1 cellular context compared by ENCODE assay signal in the genomic region with DNA sequence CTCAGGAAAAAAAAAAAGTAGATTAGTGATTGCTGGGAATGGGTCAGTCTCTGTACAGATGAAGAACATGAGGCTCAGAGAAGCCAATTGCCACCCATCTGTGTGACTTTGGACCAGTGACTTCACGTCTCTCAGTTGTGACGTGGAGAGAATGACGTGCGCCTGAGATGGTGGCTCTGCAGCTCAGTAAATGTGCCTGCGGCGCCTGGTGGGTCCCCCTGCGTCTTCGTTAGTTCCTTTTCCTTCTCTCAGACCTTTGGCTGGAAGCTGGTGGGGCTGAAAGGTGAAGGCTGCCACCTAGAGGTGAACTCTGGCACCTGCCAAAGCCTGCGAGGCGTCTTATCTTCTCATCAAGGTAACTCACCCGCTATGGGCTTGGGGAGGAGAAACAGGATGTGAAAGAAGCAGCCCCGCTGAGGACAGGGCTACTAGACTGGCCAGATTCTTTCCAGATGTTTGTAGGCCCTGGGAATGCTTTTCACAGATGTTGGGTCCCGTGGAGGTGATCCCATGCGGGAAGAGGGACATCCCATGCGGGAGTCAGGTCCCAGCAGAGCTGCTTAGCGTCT.
TF ChIP-seq lines count a peak whose summit lies in the region.

No MANE protein-coding gene starts in this region.

TF ChIP-seq in HEK293, 187 proteins besides CTCF, POLR2A, EP300 and RAD21 (continued from another document and continues in another):
- peak; percentile 97 for TF ChIP-seq ZNF660 (tag by site-specific recombination; IDR thresholded peaks at IDR 0.05)
- TF ChIP-seq GFI1B (tag by site-specific recombination; IDR thresholded peaks at IDR 0.05), result no peak
- TF ChIP-seq ZNF292 (tag by site-specific recombination; IDR thresholded peaks at IDR 0.05; ENCODE audit: borderline replicate concordance, low read depth), result no peak
- TF ChIP-seq, protein P1, sequence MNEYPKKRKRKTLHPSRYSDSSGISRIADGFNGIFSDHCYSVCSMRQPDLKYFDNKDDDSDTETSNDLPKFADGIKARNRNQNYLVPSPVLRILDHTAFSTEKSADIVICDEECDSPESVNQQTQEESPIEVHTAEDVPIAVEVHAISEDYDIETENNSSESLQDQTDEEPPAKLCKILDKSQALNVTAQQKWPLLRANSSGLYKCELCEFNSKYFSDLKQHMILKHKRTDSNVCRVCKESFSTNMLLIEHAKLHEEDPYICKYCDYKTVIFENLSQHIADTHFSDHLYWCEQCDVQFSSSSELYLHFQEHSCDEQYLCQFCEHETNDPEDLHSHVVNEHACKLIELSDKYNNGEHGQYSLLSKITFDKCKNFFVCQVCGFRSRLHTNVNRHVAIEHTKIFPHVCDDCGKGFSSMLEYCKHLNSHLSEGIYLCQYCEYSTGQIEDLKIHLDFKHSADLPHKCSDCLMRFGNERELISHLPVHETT (tag by site-specific recombination; IDR thresholded peaks at IDR 0.05), result no peak
- TF ChIP-seq, protein P2, sequence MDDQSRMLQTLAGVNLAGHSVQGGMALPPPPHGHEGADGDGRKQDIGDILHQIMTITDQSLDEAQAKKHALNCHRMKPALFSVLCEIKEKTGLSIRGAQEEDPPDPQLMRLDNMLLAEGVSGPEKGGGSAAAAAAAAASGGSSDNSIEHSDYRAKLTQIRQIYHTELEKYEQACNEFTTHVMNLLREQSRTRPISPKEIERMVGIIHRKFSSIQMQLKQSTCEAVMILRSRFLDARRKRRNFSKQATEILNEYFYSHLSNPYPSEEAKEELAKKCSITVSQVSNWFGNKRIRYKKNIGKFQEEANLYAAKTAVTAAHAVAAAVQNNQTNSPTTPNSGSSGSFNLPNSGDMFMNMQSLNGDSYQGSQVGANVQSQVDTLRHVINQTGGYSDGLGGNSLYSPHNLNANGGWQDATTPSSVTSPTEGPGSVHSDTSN (CRISPR knock-in tag; IDR thresholded peaks at IDR 0.05), result no peak
- no peak for TF ChIP-seq ZNF830 (tag by site-specific recombination; IDR thresholded peaks at IDR 0.05; ENCODE audit: low read depth)
- no peak for TF ChIP-seq KLF7 (tag by site-specific recombination; IDR thresholded peaks at IDR 0.05; ENCODE audit: borderline replicate concordance)
- TF ChIP-seq, protein P3, sequence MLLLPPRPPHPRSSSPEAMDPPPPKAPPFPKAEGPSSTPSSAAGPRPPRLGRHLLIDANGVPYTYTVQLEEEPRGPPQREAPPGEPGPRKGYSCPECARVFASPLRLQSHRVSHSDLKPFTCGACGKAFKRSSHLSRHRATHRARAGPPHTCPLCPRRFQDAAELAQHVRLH (tag by site-specific recombination; IDR thresholded peaks at IDR 0.05), result no peak
- no peak for TF ChIP-seq ZNF521 (tag by site-specific recombination; IDR thresholded peaks at IDR 0.05)
- no peak for TF ChIP-seq ZNF548 (tag by site-specific recombination; IDR thresholded peaks at IDR 0.05)
- no peak for TF ChIP-seq ZNF623 (tag by site-specific recombination; IDR thresholded peaks at IDR 0.05)
- TF ChIP-seq, protein P4, sequence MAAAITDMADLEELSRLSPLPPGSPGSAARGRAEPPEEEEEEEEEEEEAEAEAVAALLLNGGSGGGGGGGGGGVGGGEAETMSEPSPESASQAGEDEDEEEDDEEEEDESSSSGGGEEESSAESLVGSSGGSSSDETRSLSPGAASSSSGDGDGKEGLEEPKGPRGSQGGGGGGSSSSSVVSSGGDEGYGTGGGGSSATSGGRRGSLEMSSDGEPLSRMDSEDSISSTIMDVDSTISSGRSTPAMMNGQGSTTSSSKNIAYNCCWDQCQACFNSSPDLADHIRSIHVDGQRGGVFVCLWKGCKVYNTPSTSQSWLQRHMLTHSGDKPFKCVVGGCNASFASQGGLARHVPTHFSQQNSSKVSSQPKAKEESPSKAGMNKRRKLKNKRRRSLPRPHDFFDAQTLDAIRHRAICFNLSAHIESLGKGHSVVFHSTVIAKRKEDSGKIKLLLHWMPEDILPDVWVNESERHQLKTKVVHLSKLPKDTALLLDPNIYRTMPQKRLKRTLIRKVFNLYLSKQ (tag by site-specific recombination; IDR thresholded peaks at IDR 0.05; ENCODE audit: borderline replicate concordance), result no peak
- TF ChIP-seq ZNF140 (tag by site-specific recombination; IDR thresholded peaks at IDR 0.05), result no peak
- peak; percentile 98 for TF ChIP-seq ZBTB21 (tag by site-specific recombination; IDR thresholded peaks at IDR 0.05)
- TF ChIP-seq BCL11B (tag by site-specific recombination; IDR thresholded peaks at IDR 0.05; ENCODE audit: low read depth), result no peak
- TF ChIP-seq, protein P5, sequence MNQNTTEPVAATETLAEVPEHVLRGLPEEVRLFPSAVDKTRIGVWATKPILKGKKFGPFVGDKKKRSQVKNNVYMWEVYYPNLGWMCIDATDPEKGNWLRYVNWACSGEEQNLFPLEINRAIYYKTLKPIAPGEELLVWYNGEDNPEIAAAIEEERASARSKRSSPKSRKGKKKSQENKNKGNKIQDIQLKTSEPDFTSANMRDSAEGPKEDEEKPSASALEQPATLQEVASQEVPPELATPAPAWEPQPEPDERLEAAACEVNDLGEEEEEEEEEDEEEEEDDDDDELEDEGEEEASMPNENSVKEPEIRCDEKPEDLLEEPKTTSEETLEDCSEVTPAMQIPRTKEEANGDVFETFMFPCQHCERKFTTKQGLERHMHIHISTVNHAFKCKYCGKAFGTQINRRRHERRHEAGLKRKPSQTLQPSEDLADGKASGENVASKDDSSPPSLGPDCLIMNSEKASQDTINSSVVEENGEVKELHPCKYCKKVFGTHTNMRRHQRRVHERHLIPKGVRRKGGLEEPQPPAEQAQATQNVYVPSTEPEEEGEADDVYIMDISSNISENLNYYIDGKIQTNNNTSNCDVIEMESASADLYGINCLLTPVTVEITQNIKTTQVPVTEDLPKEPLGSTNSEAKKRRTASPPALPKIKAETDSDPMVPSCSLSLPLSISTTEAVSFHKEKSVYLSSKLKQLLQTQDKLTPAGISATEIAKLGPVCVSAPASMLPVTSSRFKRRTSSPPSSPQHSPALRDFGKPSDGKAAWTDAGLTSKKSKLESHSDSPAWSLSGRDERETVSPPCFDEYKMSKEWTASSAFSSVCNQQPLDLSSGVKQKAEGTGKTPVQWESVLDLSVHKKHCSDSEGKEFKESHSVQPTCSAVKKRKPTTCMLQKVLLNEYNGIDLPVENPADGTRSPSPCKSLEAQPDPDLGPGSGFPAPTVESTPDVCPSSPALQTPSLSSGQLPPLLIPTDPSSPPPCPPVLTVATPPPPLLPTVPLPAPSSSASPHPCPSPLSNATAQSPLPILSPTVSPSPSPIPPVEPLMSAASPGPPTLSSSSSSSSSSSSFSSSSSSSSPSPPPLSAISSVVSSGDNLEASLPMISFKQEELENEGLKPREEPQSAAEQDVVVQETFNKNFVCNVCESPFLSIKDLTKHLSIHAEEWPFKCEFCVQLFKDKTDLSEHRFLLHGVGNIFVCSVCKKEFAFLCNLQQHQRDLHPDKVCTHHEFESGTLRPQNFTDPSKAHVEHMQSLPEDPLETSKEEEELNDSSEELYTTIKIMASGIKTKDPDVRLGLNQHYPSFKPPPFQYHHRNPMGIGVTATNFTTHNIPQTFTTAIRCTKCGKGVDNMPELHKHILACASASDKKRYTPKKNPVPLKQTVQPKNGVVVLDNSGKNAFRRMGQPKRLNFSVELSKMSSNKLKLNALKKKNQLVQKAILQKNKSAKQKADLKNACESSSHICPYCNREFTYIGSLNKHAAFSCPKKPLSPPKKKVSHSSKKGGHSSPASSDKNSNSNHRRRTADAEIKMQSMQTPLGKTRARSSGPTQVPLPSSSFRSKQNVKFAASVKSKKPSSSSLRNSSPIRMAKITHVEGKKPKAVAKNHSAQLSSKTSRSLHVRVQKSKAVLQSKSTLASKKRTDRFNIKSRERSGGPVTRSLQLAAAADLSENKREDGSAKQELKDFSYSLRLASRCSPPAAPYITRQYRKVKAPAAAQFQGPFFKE (tag by site-specific recombination; IDR thresholded peaks at IDR 0.05; ENCODE audit: borderline replicate concordance), result no peak
- TF ChIP-seq, protein P6, sequence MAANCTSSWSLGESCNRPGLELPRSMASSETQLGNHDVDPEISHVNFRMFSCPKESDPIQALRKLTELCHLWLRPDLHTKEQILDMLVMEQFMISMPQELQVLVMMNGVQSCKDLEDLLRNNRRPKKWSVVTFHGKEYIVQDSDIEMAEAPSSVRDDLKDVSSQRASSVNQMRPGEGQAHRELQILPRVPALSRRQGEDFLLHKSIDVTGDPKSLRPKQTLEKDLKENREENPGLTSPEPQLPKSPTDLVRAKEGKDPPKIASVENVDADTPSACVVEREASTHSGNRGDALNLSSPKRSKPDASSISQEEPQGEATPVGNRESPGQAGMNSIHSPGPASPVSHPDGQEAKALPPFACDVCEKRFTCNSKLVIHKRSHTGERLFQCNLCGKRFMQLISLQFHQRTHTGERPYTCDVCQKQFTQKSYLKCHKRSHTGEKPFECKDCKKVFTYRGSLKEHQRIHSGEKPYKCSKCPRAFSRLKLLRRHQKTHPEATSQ (tag by site-specific recombination; IDR thresholded peaks at IDR 0.05), result no peak
- TF ChIP-seq, protein P7, sequence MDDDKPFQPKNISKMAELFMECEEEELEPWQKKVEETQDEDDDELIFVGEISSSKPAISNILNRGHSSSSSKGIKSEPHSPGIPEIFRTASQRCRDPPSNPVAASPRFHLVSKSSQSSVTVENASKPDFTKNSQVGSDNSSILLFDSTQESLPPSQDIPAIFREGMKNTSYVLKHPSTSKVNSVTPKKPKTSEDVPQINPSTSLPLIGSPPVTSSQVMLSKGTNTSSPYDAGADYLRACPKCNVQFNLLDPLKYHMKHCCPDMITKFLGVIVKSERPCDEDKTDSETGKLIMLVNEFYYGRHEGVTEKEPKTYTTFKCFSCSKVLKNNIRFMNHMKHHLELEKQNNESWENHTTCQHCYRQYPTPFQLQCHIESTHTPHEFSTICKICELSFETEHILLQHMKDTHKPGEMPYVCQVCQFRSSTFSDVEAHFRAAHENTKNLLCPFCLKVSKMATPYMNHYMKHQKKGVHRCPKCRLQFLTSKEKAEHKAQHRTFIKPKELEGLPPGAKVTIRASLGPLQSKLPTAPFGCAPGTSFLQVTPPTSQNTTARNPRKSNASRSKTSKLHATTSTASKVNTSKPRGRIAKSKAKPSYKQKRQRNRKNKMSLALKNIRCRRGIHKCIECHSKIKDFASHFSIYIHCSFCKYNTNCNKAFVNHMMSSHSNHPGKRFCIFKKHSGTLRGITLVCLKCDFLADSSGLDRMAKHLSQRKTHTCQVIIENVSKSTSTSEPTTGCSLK (tag by site-specific recombination; IDR thresholded peaks at IDR 0.05), result no peak
- no peak for TF ChIP-seq ZNF510 (tag by site-specific recombination; IDR thresholded peaks at IDR 0.05; ENCODE audit: insufficient replicate concordance)
- TF ChIP-seq ZNF16 (tag by site-specific recombination; IDR thresholded peaks at IDR 0.05; ENCODE audit: low read depth), result no peak
- no peak for TF ChIP-seq ZNF37A (tag by site-specific recombination; IDR thresholded peaks at IDR 0.05)
- TF ChIP-seq, protein P8, sequence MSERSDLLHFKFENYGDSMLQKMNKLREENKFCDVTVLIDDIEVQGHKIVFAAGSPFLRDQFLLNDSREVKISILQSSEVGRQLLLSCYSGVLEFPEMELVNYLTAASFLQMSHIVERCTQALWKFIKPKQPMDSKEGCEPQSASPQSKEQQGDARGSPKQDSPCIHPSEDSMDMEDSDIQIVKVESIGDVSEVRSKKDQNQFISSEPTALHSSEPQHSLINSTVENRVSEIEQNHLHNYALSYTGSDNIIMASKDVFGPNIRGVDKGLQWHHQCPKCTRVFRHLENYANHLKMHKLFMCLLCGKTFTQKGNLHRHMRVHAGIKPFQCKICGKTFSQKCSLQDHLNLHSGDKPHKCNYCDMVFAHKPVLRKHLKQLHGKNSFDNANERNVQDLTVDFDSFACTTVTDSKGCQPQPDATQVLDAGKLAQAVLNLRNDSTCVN (tag by site-specific recombination; optimal IDR thresholded peaks at IDR 0.05), result no peak
- TF ChIP-seq ZNF24 (tag by site-specific recombination; IDR thresholded peaks at IDR 0.05), result no peak
- TF ChIP-seq ZXDB (tag by site-specific recombination; IDR thresholded peaks at IDR 0.05), result peak; percentile 64; the same call in 1 of the 2 replicates
- no peak for TF ChIP-seq ZNF157 (tag by site-specific recombination; IDR thresholded peaks at IDR 0.05)
- TF ChIP-seq, protein P9, sequence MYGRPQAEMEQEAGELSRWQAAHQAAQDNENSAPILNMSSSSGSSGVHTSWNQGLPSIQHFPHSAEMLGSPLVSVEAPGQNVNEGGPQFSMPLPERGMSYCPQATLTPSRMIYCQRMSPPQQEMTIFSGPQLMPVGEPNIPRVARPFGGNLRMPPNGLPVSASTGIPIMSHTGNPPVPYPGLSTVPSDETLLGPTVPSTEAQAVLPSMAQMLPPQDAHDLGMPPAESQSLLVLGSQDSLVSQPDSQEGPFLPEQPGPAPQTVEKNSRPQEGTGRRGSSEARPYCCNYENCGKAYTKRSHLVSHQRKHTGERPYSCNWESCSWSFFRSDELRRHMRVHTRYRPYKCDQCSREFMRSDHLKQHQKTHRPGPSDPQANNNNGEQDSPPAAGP (tag by site-specific recombination; IDR thresholded peaks at IDR 0.05), result 0 out of 2 replicates have a peak, but pooled peaks have one; percentile 18
- no peak for TF ChIP-seq ZNF239 (tag by site-specific recombination; IDR thresholded peaks at IDR 0.05)
- TF ChIP-seq, protein P10, sequence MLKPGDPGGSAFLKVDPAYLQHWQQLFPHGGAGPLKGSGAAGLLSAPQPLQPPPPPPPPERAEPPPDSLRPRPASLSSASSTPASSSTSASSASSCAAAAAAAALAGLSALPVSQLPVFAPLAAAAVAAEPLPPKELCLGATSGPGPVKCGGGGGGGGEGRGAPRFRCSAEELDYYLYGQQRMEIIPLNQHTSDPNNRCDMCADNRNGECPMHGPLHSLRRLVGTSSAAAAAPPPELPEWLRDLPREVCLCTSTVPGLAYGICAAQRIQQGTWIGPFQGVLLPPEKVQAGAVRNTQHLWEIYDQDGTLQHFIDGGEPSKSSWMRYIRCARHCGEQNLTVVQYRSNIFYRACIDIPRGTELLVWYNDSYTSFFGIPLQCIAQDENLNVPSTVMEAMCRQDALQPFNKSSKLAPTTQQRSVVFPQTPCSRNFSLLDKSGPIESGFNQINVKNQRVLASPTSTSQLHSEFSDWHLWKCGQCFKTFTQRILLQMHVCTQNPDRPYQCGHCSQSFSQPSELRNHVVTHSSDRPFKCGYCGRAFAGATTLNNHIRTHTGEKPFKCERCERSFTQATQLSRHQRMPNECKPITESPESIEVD (tag by site-specific recombination; IDR thresholded peaks at IDR 0.05), result no peak
- no peak for TF ChIP-seq ZNF311 (tag by site-specific recombination; IDR thresholded peaks at IDR 0.05; ENCODE audit: borderline replicate concordance)
- TF ChIP-seq, protein P11, sequence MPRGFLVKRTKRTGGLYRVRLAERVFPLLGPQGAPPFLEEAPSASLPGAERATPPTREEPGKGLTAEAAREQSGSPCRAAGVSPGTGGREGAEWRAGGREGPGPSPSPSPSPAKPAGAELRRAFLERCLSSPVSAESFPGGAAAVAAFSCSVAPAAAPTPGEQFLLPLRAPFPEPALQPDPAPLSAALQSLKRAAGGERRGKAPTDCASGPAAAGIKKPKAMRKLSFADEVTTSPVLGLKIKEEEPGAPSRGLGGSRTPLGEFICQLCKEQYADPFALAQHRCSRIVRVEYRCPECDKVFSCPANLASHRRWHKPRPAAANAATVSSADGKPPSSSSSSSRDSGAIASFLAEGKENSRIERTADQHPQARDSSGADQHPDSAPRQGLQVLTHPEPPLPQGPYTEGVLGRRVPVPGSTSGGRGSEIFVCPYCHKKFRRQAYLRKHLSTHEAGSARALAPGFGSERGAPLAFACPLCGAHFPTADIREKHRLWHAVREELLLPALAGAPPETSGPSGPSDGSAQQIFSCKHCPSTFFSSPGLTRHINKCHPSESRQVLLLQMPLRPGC (tag by site-specific recombination; IDR thresholded peaks at IDR 0.05), result no peak
- TF ChIP-seq ZNF610 (tag by site-specific recombination; IDR thresholded peaks at IDR 0.05; ENCODE audit: borderline replicate concordance), result no peak
